Comparison of ENCODE assay signal across 8 cellular contexts in genomic region chr1:247906504-247907047, GRCh38. TPM values are rescaled to one million over a fixed set of nuclear protein-coding genes. Genes with fewer than 3 reads are reported as not detected.
DNase-seq lines count a peak whose midpoint lies in the region; ATAC-seq, FAIRE-seq and TF ChIP-seq lines count a peak whose summit lies in the region.
"Had no signal": no experiment of that assay in that cellular context is flagged by ENCODE, and none has a peak within 500 bp of the region (broad histone marks: within the 10 kb centered on the region; RNA-seq: fewer than 3 reads in every experiment).

No MANE protein-coding gene starts in this region.

- TF ChIP-seq EP300 in sigmoid colon (IDR thresholded peaks at IDR 0.05): no peak

- DNase-seq in H54 (ENCODE audit: insufficient read length, low spot score) (peak; percentile 40), PC-3 (peak; percentile 100), choroid plexus epithelial cell (ENCODE audit: low read depth) (peak; percentile 12), sigmoid colon (no peak), NCI-H2107 treated with DMSO at 0.1 percent for 48 hours (lab: John Stamatoyannopoulos, UW; ENCODE audit: unreplicated experiment) (no peak), DMS 273 (lab: John Stamatoyannopoulos, UW; ENCODE audit: unreplicated experiment) (no peak), cardiac septum (ENCODE audit: low spot score) (no peak)

- H4K20me1 ChIP-seq in PC-3 (ENCODE audit: low read length): no peaks in the 10 kb centered on the region

- H3K27me3 ChIP-seq in PC-3 (ENCODE audit: low read length): no peaks in the 10 kb centered on the region
- no peaks in the 10 kb centered on the region for H3K27me3 ChIP-seq in sigmoid colon

- POLR2A ChIA-PET in PC-3 (lab: Charles Lee; ENCODE audit: unreplicated experiment): interaction anchor here (0.6 kb wide), 2 partner anchors 20 to 88 kb away, joined by 3 to 6 read pairs; no protein-coding TSS in a partner anchor

- TF ChIP-seq CTCF in PC-3 (conservative IDR thresholded peaks at IDR 0.05; ENCODE audit: low read depth, low read length) (no peak), choroid plexus epithelial cell (conservative IDR thresholded peaks at IDR 0.05; ENCODE audit: low read depth, low read length) (no peak), sigmoid colon (IDR thresholded peaks at IDR 0.05) (no peak)

- H3K4me2 ChIP-seq in PC-3 (ENCODE audit: low read length): peak overlapping the region; percentile 80

- FAIRE-seq in H54 (lab: Jason Lieb, UNC): peak; percentile 64

- WGBS in sigmoid colon, 2 donors: 23 to 24% methylated on average over 7 of the region's 7 CpGs

- intact Hi-C loops in PC-3 (cut with micrococcal nuclease): no loop called here
- intact Hi-C loops in sigmoid colon (cut with DNase I): no loop called here
- intact Hi-C loops in cardiac septum (cut with DNase I): no loop called here

- H3K79me2 ChIP-seq in PC-3 (ENCODE audit: low read length): no peaks in the 10 kb centered on the region

- no peak for TF ChIP-seq POLR2A in H54 (IDR thresholded peaks at IDR 0.05; ENCODE audit: low read depth, low read length)
- no peak for TF ChIP-seq POLR2A in sigmoid colon (IDR thresholded peaks at IDR 0.05)

- CTCF ChIA-PET in PC-3 (lab: Charles Lee): interaction anchor here (0.7 to 1.2 kb wide), 4 partner anchors 8 to 225 kb away, joined by 3 to 14 read pairs (median 5); partner anchors contain the start of gene TRIM58

- peak overlapping the region; percentile 68 for H3K27ac ChIP-seq in PC-3 (ENCODE audit: low read length)
- no peak overlapping the region for H3K27ac ChIP-seq in sigmoid colon

- peak overlapping the region; percentile 44 for H2AFZ ChIP-seq in PC-3 (ENCODE audit: low read length)

- peak overlapping the region; percentile 55 for H3K4me3 ChIP-seq in PC-3 (ENCODE audit: low read length)
- no peak overlapping the region for H3K4me3 ChIP-seq in choroid plexus epithelial cell (ENCODE audit: low read depth, low read length)
- H3K4me3 ChIP-seq in sigmoid colon: peak overlapping the region in 3 of 4 donors; percentile 17 to 24 (median 17)

- no TSS peak for BruUV-seq in PC-3 (replicated peaks; lab: Mats Ljungman, UMichigan)

- H3K9ac ChIP-seq in PC-3 (ENCODE audit: low read length): peak overlapping the region; percentile 28; the same call in 1 of the 2 replicates

- H3K4me1 ChIP-seq in PC-3 (ENCODE audit: insufficient read depth, low read length): peaks cover 20% of the 10 kb centered on the region
- H3K4me1 ChIP-seq in sigmoid colon: no peaks in the 10 kb centered on the region

- ATAC-seq in PC-3: peak; percentile 98

- H3K36me3 ChIP-seq in PC-3 (ENCODE audit: low read depth, low read length) (no peaks in the 10 kb centered on the region), sigmoid colon (no peaks in the 10 kb centered on the region)

- H3K9me3 ChIP-seq in PC-3 (ENCODE audit: low read length) (no peaks in the 10 kb centered on the region), sigmoid colon (no peaks in the 10 kb centered on the region)

- H3F3A ChIP-seq in PC-3 (ENCODE audit: low read length, unreplicated experiment): no peaks in the 10 kb centered on the region

- H3K9me2 ChIP-seq in PC-3 (replicated peaks; ENCODE audit: low read length): no peaks in the 10 kb centered on the region

RNA-seq across cellular contexts. Expression of gene OR2W3, which starts 11.2 kb away (rescaled TPM):
- total RNA-seq in PC-3 (2014; rRNA removed) (4.5 and 9.4 TPM in 2 replicates), sigmoid colon (1 to 10 TPM in 1 of 4 donors, under 1 TPM in 2, not detected in 1; 0.36 to 3.0 (median 0.99) TPM), cardiac septum (not detected)
- under 1 TPM in 1 of 3 donors, not detected in 2; 0.44 TPM for polyA plus RNA-seq in sigmoid colon
- total RNA-seq: NCI-H460 had no signal

RNA-seq across cellular contexts. Expression of gene OR2T8, which starts 13.5 kb away (rescaled TPM):
- 0.26 TPM in 1 of 2 replicates, not detected in the other for total RNA-seq in PC-3 (2014; rRNA removed)
- total RNA-seq in sigmoid colon: not detected
- polyA plus RNA-seq in sigmoid colon: not detected
- total RNA-seq in cardiac septum: not detected
- total RNA-seq: NCI-H460 had no signal

RNA-seq across cellular contexts. Expression of gene OR2AJ1, which starts 18.1 kb away (rescaled TPM):
- total RNA-seq in PC-3 (2014; rRNA removed) (not detected in 2 replicates), sigmoid colon (not detected), cardiac septum (not detected)
- not detected for polyA plus RNA-seq in sigmoid colon
- total RNA-seq: NCI-H460 had no signal

RNA-seq across cellular contexts. Expression of gene OR2L8, which starts 42.1 kb away (rescaled TPM):
- total RNA-seq in PC-3 (2014; rRNA removed) (not detected in 2 replicates), sigmoid colon (not detected), cardiac septum (not detected)
- polyA plus RNA-seq in sigmoid colon: not detected
- total RNA-seq: NCI-H460 had no signal

RNA-seq across cellular contexts. Expression of gene TRIM58, which starts 49.6 kb away (rescaled TPM):
- total RNA-seq in PC-3 (2014; rRNA removed): 22.7 and 46.9 TPM in 2 replicates
- total RNA-seq in sigmoid colon: 1 to 10 TPM in 2 of 4 donors, under 1 TPM in 2; 0.41 to 2.1 (median 0.99) TPM
- 1 to 10 TPM in 1 of 3 donors, under 1 TPM in 2; 0.60 to 1.6 (median 0.87) TPM for polyA plus RNA-seq in sigmoid colon
- total RNA-seq in cardiac septum: 1.2 TPM
- total RNA-seq: NCI-H460 had no signal

Comparison
In these comparisons a context has a peak if more than half of its experiments do, and no peak if none do; other contexts are left out.
1. DNase-seq: peak in H54 (single experiment), PC-3 (single experiment) and choroid plexus epithelial cell (single experiment); none in sigmoid colon (single experiment), NCI-H2107 treated with DMSO at 0.1 percent for 48 hours (single experiment), DMS 273 (single experiment) and cardiac septum (single experiment).